Comparison of ENCODE assay signal across 11 cellular contexts in genomic region chr5:14157494-14157782, GRCh38. TPM values are rescaled to one million over a fixed set of nuclear protein-coding genes. Genes with fewer than 3 reads are reported as not detected.
DNase-seq lines count a peak whose midpoint lies in the region; ATAC-seq, FAIRE-seq and TF ChIP-seq lines count a peak whose summit lies in the region.
"Had no signal": no experiment of that assay in that cellular context is flagged by ENCODE, and none has a peak within 500 bp of the region (broad histone marks: within the 10 kb centered on the region; RNA-seq: fewer than 3 reads in every experiment).

No MANE protein-coding gene starts in this region.

- no peak overlapping the region; the same call in none of the 2 replicates for H3K27ac ChIP-seq in GM12878 (ENCODE audit: control insufficient read depth, insufficient read depth)
- H3K27ac ChIP-seq in keratinocyte (ENCODE audit: control insufficient read depth, insufficient read depth, low read length): peak overlapping the region; percentile 89
- peak overlapping the region; percentile 50 to 72 for H3K27ac ChIP-seq in tibial artery

- H3K9ac ChIP-seq in GM12878 (ENCODE audit: control insufficient read depth, insufficient read depth, low read length): no peak overlapping the region
- H3K9ac ChIP-seq in keratinocyte (ENCODE audit: control insufficient read depth, extremely low read depth, insufficient read depth, low read length): peak overlapping the region; percentile 71

- H3K4me3 ChIP-seq in HFF-Myc (replicated peaks; ENCODE audit: low read depth, low read length) (peak overlapping the region; percentile 18), GM12878 (no peak overlapping the region), keratinocyte (ENCODE audit: control insufficient read depth in 2 of 3, extremely low read depth in 1 of 3, insufficient read depth in 2 of 3, low read depth in 1 of 3, low read length in 3 of 3) (peak overlapping the region in 2 of 3 experiments; percentile 63 to 64), tibial artery (peak overlapping the region in 1 of 2 donors; percentile 44)
- H3K4me3 ChIP-seq: prostate gland had no signal

- H2AFZ ChIP-seq in GM12878 (ENCODE audit: control insufficient read depth, low read depth, low read length): no peak overlapping the region
- no peak overlapping the region for H2AFZ ChIP-seq in keratinocyte (ENCODE audit: control insufficient read depth, low read length)

- dilution Hi-C loops in keratinocyte (cut with MboI; ENCODE audit: extremely low pct_ligation_motif_present, low sequenced_read_pairs): no loop called here

- WGBS in GM12878 (ENCODE audit: insufficient coverage, insufficient replicate concordance, low lambda C conversion rate, missing lambda C conversion rate): 81% methylated on average over 3 of the region's 3 CpGs

- no peak for ATAC-seq in GM12878
- no peak for ATAC-seq in left colon
- ATAC-seq in omental fat pad (ENCODE audit: low FRiP score): no peak
- ATAC-seq in GM21515 (IDR thresholded peaks at IDR 0.05; ENCODE audit: unreplicated experiment): no peak

- FAIRE-seq in GM12878 (lab: Jason Lieb, UNC): no peak
- FAIRE-seq in keratinocyte (lab: Jason Lieb, UNC): no peak

- H3K79me2 ChIP-seq in GM12878 (ENCODE audit: control insufficient read depth, insufficient read depth, low read length) (peaks cover 98% of the 10 kb centered on the region), keratinocyte (ENCODE audit: control insufficient read depth, insufficient read depth, low read length) (peaks cover 96% of the 10 kb centered on the region)

- no peak for TF ChIP-seq EP300 in GM12878 (IDR thresholded peaks at IDR 0.05; ENCODE audit: borderline replicate concordance in 1 of 2, control insufficient read depth in 1 of 2, low read depth in 2 of 2, low read length in 2 of 2)

- RAD21 ChIA-PET in GM12878 (lab: Charles Lee; ENCODE audit: unreplicated experiment): interaction anchor here (0.7 to 17.7 kb wide), 9 partner anchors 12 to 511 kb away, joined by 3 to 373 read pairs (median 6); partner anchors contain the start of gene TRIO

- SMC1A ChIA-PET in GM12878 (lab: Charles Lee; ENCODE audit: uncharacterized antibody, unreplicated experiment): interaction anchor here (0.7 to 18.3 kb wide), 13 partner anchors 10 to 129 kb away, joined by 3 to 430 read pairs (median 7); no protein-coding TSS in a partner anchor

- CTCF ChIA-PET in GM12878 (lab: Yijun Ruan, JAX): interaction anchor here (0.8 to 6.7 kb wide), 6 partner anchors 9 to 114 kb away, joined by 3 to 70 read pairs (median 11); no protein-coding TSS in a partner anchor

- no TSS peak for BruUV-seq in GM12878 (replicated peaks; lab: Mats Ljungman, UMichigan)

- TF ChIP-seq CTCF in HFF-Myc (IDR thresholded peaks at IDR 0.05; ENCODE audit: low read depth, low read length, missing control alignments) (no peak), GM12878 (IDR thresholded peaks at IDR 0.05 in 2 of 3, conservative IDR thresholded peaks at IDR 0.05 in 1 of 3; ENCODE audit: control insufficient read depth in 2 of 3, extremely low read depth in 1 of 3, insufficient read depth in 1 of 3, low read depth in 3 of 3, low read length in 3 of 3) (no peak), keratinocyte (optimal IDR thresholded peaks at IDR 0.05 in 1 of 3, IDR thresholded peaks at IDR 0.05 in 1 of 3, conservative IDR thresholded peaks at IDR 0.05 in 1 of 3; ENCODE audit: extremely low read depth in 1 of 3, insufficient read depth in 2 of 3, low read length in 3 of 3) (no peak), tibial artery (IDR thresholded peaks at IDR 0.05) (no peak), omental fat pad (IDR thresholded peaks at IDR 0.05) (no peak)

- in situ Hi-C loops in GM12878 (cut with MboI): loop anchor here (25.0 kb wide), 1 partner anchor 505 kb away; the partner anchor contains the start of gene OTULIN

- H4K20me1 ChIP-seq in GM12878 (ENCODE audit: control insufficient read depth, insufficient read depth) (no peaks in the 10 kb centered on the region), keratinocyte (ENCODE audit: control insufficient read depth, extremely low read depth, insufficient read depth, low read length) (peaks cover 57% of the 10 kb centered on the region)

- H3K9me3 ChIP-seq in GM12878 (replicated peaks; ENCODE audit: control insufficient read depth, insufficient read depth, low read length): no peaks in the 10 kb centered on the region; the same call in 1 of the 3 replicates
- H3K9me3 ChIP-seq in keratinocyte (ENCODE audit: control insufficient read depth, low read depth, low read length): no peaks in the 10 kb centered on the region
- H3K9me3 ChIP-seq in tibial artery: no peaks in the 10 kb centered on the region
- H3K9me3 ChIP-seq: prostate gland had no signal

- TF ChIP-seq POLR2A in GM12878 (IDR thresholded peaks at IDR 0.05; ENCODE audit: low read depth, low read length): no peak

- no peaks in the 10 kb centered on the region for H3K36me3 ChIP-seq in GM12878 (ENCODE audit: control insufficient read depth in 2 of 2, insufficient read depth in 2 of 2, low read length in 1 of 2)
- H3K36me3 ChIP-seq in keratinocyte (ENCODE audit: control insufficient read depth in 2 of 2, extremely low read depth in 1 of 2, insufficient read depth in 2 of 2, low read length in 2 of 2): no peaks in the 10 kb centered on the region
- no peaks in the 10 kb centered on the region for H3K36me3 ChIP-seq in tibial artery
- H3K36me3 ChIP-seq: prostate gland had no signal

- intact Hi-C loops in GM12878 (cut with micrococcal nuclease; ENCODE audit: unreplicated experiment) (loop anchor here (2.0 kb wide), 1 partner anchor 15 kb away; no protein-coding TSS in a partner anchor), tibial artery (cut with DNase I; ENCODE audit: low total_unique reads) (no loop called here), left colon (cut with DNase I, micrococcal nuclease) (loop anchor here in 1 of 2 donors (10.0 kb wide), 1 partner anchor 47 kb away; no protein-coding TSS in a partner anchor)

- peak overlapping the region; percentile 95 for H3K4me2 ChIP-seq in GM12878 (ENCODE audit: control insufficient read depth, insufficient read depth)
- H3K4me2 ChIP-seq in keratinocyte (ENCODE audit: control insufficient read depth, extremely low read depth, insufficient read depth, low read depth, low read length): peak overlapping the region; percentile 91

- peaks cover 60% of the 10 kb centered on the region for H3K4me1 ChIP-seq in GM12878 (ENCODE audit: control insufficient read depth, insufficient read depth, low read length)
- peaks cover 61% of the 10 kb centered on the region for H3K4me1 ChIP-seq in keratinocyte (ENCODE audit: control insufficient read depth, extremely low read depth, insufficient read depth, low read length)
- peaks cover 0 to 85% (median 51%) of the 10 kb centered on the region in 4 donors for H3K4me1 ChIP-seq in tibial artery

- H3K27me3 ChIP-seq in GM12878 (replicated peaks in 1 of 2; ENCODE audit: control insufficient read depth in 2 of 2, insufficient read depth in 2 of 2, low read length in 1 of 2): no peaks in the 10 kb centered on the region
- no peaks in the 10 kb centered on the region for H3K27me3 ChIP-seq in keratinocyte (ENCODE audit: control insufficient read depth, extremely low read depth, insufficient read depth, low read length)
- no peaks in the 10 kb centered on the region for H3K27me3 ChIP-seq in tibial artery

- peaks cover 17% of the 10 kb centered on the region for H3K9me1 ChIP-seq in keratinocyte (ENCODE audit: control insufficient read depth, extremely low read depth, insufficient read depth, low read length)

- DNase-seq in HFF-Myc (ENCODE audit: extremely low read depth, low read depth): no peak
- no peak for DNase-seq in GM12878 (ENCODE audit: low read depth, low spot score)
- DNase-seq in keratinocyte (ENCODE audit: low read depth, low spot score): no peak
- no peak for DNase-seq in tibial artery
- DNase-seq in NCI-H510A treated with DMSO at 0.1 percent for 48 hours (lab: John Stamatoyannopoulos, UW): no peak
- DNase-seq in left colon: no peak
- DNase-seq in omental fat pad (ENCODE audit: low spot score): no peak
- DNase-seq: activated CD4-positive, alpha-beta T cell treated with anti-CD3 and anti-CD28 coated beads, Interleukin-2, amount 50 U/mL, for 48 hours; NCI-H2171 treated with DMSO at 0.1 percent for 48 hours had no signal

- no peak for TF ChIP-seq RAD21 in GM12878 (IDR thresholded peaks at IDR 0.05; ENCODE audit: insufficient read depth, low read depth, low read length)

- POLR2A ChIA-PET in GM12878 (lab: Charles Lee): interaction anchor here (0.8 to 22.7 kb wide), 7 partner anchors 9 to 108 kb away, joined by 4 to 347 read pairs (median 23); partner anchors contain the start of gene TRIO

TF ChIP-seq in GM12878, 131 proteins besides CTCF, POLR2A, EP300 and RAD21 (continues in another document):
- TF ChIP-seq POLR2AphosphoS2 (IDR thresholded peaks at IDR 0.05; ENCODE audit: low read depth, low read length) (no peak), NR2C1 (IDR thresholded peaks at IDR 0.05) (no peak)

RNA-seq across cellular contexts. Expression of gene TRIO, which starts 14.3 kb away (rescaled TPM):
- total RNA-seq in GM12878 (2013; cell fraction: nucleolus; rRNA removed): 1,689 and 1,819 TPM in 2 replicates
- total RNA-seq in GM12878 (2014; rRNA removed) (49.0 and 50.6 TPM in 2 replicates), GM12878 (2014; rRNA removed; fragmentation: Illumina TruSeq; extraction: Trizol) (48.9 and 56.3 TPM in 2 replicates), GM12878 (2021) (87.3 and 96.4 TPM in 2 replicates), left colon (100 to 1,000 TPM; 140 to 181 TPM), omental fat pad (100 to 1,000 TPM; 125 to 370 (median 193) TPM)
- 62.6 TPM for polyA plus RNA-seq in GM12878 (2011; ENCODE audit: low read depth)
- polyA plus RNA-seq in GM12878 (2011; rRNA removed) (67.6 and 71.9 TPM in 2 replicates), GM12878 (2014; fragmentation: Illumina TruSeq; extraction: Trizol) (41.3 and 57.2 TPM in 2 replicates), GM12878 (2014; fragmentation: Nextera tagmentation; extraction: Ambion mirVana) (1 to 10 TPM; 5.1 to 5.8 TPM), GM12878 (2014; rRNA removed) (40.2 and 49.4 TPM in 2 replicates), GM12878 (2016; fragmentation: Nextera tagmentation; extraction: Ambion mirVana) (10 to 100 TPM in 1 of 2 experiments, 1 to 10 TPM in 1; 10.0 to 11.2 TPM), keratinocyte (56.6 to 72.1 TPM (median 57.2 TPM) in 3 replicates)
- polyA plus RNA-seq in GM12878 (2011; cell fraction: cytosol; rRNA removed): 46.8 and 51.7 TPM in 2 replicates
- polyA plus RNA-seq in GM12878 (2011; cell fraction: nucleus; rRNA removed): 366 and 390 TPM in 2 replicates
- 54.9 and 67.5 TPM in 2 replicates for polyA plus RNA-seq in GM12878 (2012)
- 414 and 436 TPM in 2 replicates for polyA minus RNA-seq in GM12878 (2011; rRNA and poly(A)+ RNA removed)
- 45.6 and 49.8 TPM in 2 replicates for polyA minus RNA-seq in GM12878 (2011; cell fraction: cytosol; rRNA and poly(A)+ RNA removed)
- polyA minus RNA-seq in GM12878 (2011; cell fraction: nucleus; rRNA and poly(A)+ RNA removed): 344 and 514 TPM in 2 replicates
- polyA plus RNA-seq in keratinocyte (2011; ENCODE audit: low read depth): 54.4 TPM
- 42.3 and 46.0 TPM in 2 replicates for polyA plus RNA-seq in keratinocyte (2011; cell fraction: cytosol; rRNA removed)
- 227 and 249 TPM in 2 replicates for polyA plus RNA-seq in keratinocyte (2011; cell fraction: nucleus; rRNA removed)
- 33.9 and 54.9 TPM in 2 replicates for polyA plus RNA-seq in keratinocyte (2012; ENCODE audit: low replicate concordance)
- 358 to 455 TPM (median 446 TPM) in 3 replicates for polyA minus RNA-seq in keratinocyte
- 73.3 TPM for polyA minus RNA-seq in keratinocyte (2011; cell fraction: cytosol; rRNA and poly(A)+ RNA removed)
- polyA minus RNA-seq in keratinocyte (2011; cell fraction: nucleus; rRNA and poly(A)+ RNA removed): 348 and 654 TPM in 2 replicates
